19 cellular contexts compared by ENCODE assay signal in the genomic region with DNA sequence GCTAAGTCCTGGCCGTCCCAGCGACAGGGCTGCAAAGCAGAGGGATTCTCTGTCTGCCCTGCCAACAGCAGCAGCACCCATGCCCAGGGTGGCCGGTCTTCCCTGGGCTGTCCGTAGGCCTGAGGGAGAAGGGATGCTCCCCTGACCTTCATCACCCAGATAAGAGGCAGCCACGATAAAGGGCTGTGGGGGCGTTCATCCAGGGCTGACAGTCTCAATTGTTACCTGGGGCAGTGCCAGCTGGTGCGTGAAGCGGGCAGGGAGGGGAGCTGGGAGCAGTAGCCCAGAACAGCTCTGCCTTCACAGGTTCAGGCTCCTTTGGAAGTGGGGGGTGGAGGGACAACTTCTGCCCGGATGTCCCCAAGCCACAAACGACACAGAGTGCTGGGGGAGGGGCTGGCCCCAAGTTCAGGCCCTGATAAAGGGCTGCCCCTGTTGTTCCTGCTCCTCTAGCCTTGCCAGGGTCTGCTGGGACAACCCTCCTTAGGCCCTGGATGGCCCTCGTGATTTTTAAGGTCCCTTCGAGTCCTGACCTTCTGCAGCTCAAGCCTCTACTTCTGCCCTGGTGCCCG.
"Had no signal": no experiment of that assay in that cellular context is flagged by ENCODE, and none has a peak within 500 bp of the region (broad histone marks: within the 10 kb centered on the region; RNA-seq: fewer than 3 reads in every experiment).

No MANE protein-coding gene starts in this region.

- H3K27me3 ChIP-seq: neural progenitor cell, ovary, right lobe of liver had no signal

- H3K9me3 ChIP-seq: gastrocnemius medialis, heart left ventricle, lower lobe of right lung, ovary, right lobe of liver had no signal

- H3K4me2 ChIP-seq: neural progenitor cell, smooth muscle cell had no signal

- H3K4me1 Mint-ChIP-seq: activated CD8-positive, alpha-beta memory T cell treated with anti-CD3 and anti-CD28 coated beads, Interleukin-2, amount 10 ng/mL, durations not matched to agents 7 days and 5 days; endodermal cell; immature natural killer cell; neural progenitor cell; stimulated activated naive CD8-positive, alpha-beta T cell treated with anti-CD3 and anti-CD28 coated beads, Interleukin-15, amount 100 ng/mL, for 72 hours had no signal

- H3K4me3 ChIP-seq: dorsolateral prefrontal cortex, gastrocnemius medialis, heart left ventricle, lower lobe of right lung, neural progenitor cell, ovary, right lobe of liver, smooth muscle cell had no signal

- ATAC-seq: activated CD8-positive, alpha-beta memory T cell treated with anti-CD3 and anti-CD28 coated beads, Interleukin-2, amount 10 ng/mL, durations not matched to agents 7 days and 5 days; gastrocnemius medialis; heart left ventricle; left cardiac atrium; stimulated activated naive CD8-positive, alpha-beta T cell treated with anti-CD3 and anti-CD28 coated beads, Interleukin-15, amount 100 ng/mL, for 72 hours had no signal

- H3K36me3 Mint-ChIP-seq: activated CD8-positive, alpha-beta memory T cell treated with anti-CD3 and anti-CD28 coated beads, Interleukin-2, amount 10 ng/mL, durations not matched to agents 7 days and 5 days; immature natural killer cell; mesothelial cell of epicardium; neural progenitor cell had no signal

- H3K27ac Mint-ChIP-seq: activated CD8-positive, alpha-beta memory T cell treated with anti-CD3 and anti-CD28 coated beads, Interleukin-2, amount 10 ng/mL, durations not matched to agents 7 days and 5 days; endodermal cell; immature natural killer cell; mesothelial cell of epicardium; neural progenitor cell; stimulated activated naive CD8-positive, alpha-beta T cell treated with anti-CD3 and anti-CD28 coated beads, Interleukin-15, amount 100 ng/mL, for 72 hours had no signal

- H3K4me3 Mint-ChIP-seq: activated CD8-positive, alpha-beta memory T cell treated with anti-CD3 and anti-CD28 coated beads, Interleukin-2, amount 10 ng/mL, durations not matched to agents 7 days and 5 days; endodermal cell; immature natural killer cell; mesothelial cell of epicardium; neural progenitor cell; stimulated activated naive CD8-positive, alpha-beta T cell treated with anti-CD3 and anti-CD28 coated beads, Interleukin-15, amount 100 ng/mL, for 72 hours had no signal

- H3K4me1 ChIP-seq: gastrocnemius medialis, heart left ventricle, lower lobe of right lung, neural progenitor cell, right lobe of liver had no signal

- DNase-seq: activated CD4-positive, alpha-beta T cell treated with anti-CD3 and anti-CD28 coated beads for 1 hour; activated CD4-positive, alpha-beta T cell treated with anti-CD3 and anti-CD28 coated beads, Interleukin-2, amount 50 U/mL, for 48 hours; activated CD8-positive, alpha-beta memory T cell treated with anti-CD3 and anti-CD28 coated beads, Interleukin-2, amount 10 ng/mL, durations not matched to agents 7 days and 5 days; activated naive CD4-positive, alpha-beta T cell treated with anti-CD3 and anti-CD28 coated beads, Interleukin-2, amount 50 U/mL, for 16 hours; activated T-cell treated with anti-CD3 and anti-CD28 coated beads, Interleukin-2, amount 50 U/mL, for 1 hour; dorsolateral prefrontal cortex; endodermal cell; gastrocnemius medialis; heart left ventricle; immature natural killer cell; left cardiac atrium; lower lobe of right lung; ovary; right lobe of liver; stimulated activated naive CD8-positive, alpha-beta T cell treated with anti-CD3 and anti-CD28 coated beads, Interleukin-15, amount 100 ng/mL, for 72 hours had no signal

- H3K27ac ChIP-seq: dorsolateral prefrontal cortex, gastrocnemius medialis, heart left ventricle, lower lobe of right lung, neural progenitor cell, ovary, right lobe of liver, VCaP had no signal

- H2AFZ ChIP-seq: neural progenitor cell had no signal

- H3K9ac ChIP-seq: neural progenitor cell had no signal

- H3K9me3 Mint-ChIP-seq: endodermal cell; immature natural killer cell; mesothelial cell of epicardium; neural progenitor cell; stimulated activated naive CD8-positive, alpha-beta T cell treated with anti-CD3 and anti-CD28 coated beads, Interleukin-15, amount 100 ng/mL, for 72 hours had no signal

- H3K36me3 ChIP-seq: gastrocnemius medialis, heart left ventricle, lower lobe of right lung, neural progenitor cell, ovary, right lobe of liver had no signal
